20 cellular contexts compared by ENCODE assay signal in the genomic region with DNA sequence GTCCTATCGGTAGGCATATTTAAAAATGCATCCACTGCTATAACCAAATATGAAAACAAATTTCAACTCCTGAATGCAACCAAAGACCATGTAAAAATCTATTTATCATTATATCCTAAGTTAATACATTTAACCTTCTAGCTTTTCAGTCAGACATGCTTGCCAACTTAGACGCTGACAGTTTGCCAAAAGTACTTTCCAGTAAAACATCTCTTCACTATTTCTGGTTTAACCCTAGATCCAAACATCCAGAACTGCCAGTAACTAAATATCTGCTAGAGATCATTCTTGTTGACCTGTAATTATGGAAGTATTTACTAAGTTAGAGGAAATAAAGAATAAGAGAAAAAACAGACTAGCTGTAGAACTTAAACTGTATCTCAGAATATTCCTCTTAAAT.
DNase-seq lines count a peak whose midpoint lies in the region; ATAC-seq, FAIRE-seq and TF ChIP-seq lines count a peak whose summit lies in the region.
"Had no signal": no experiment of that assay in that cellular context is flagged by ENCODE, and none has a peak within 500 bp of the region (broad histone marks: within the 10 kb centered on the region; RNA-seq: fewer than 3 reads in every experiment).

No MANE protein-coding gene starts in this region.

- no peaks in the 10 kb centered on the region for H4K20me1 ChIP-seq in HepG2 (ENCODE audit: insufficient read depth, low read length)

- CTCF ChIA-PET in HepG2 (lab: Yijun Ruan, JAX; ENCODE audit: low intra/inter-chr PET ratio, low total read pairs) = no interaction called here

- H3K9me3 ChIP-seq in liver (ENCODE audit: control insufficient read depth in 4 of 4, low read length in 3 of 4) (no peaks in the 10 kb centered on the region), HepG2 (ENCODE audit: low read length) (no peaks in the 10 kb centered on the region), gastrocnemius medialis (no peaks in the 10 kb centered on the region)
- H3K9me3 ChIP-seq: A549, SK-N-SH had no signal

- BruUV-seq in HepG2 (replicated peaks; lab: Mats Ljungman, UMichigan) = no TSS peak

- 60% methylated on average over 2 of the region's 2 CpGs for WGBS in liver
- 94% methylated on average over 2 of the region's 2 CpGs for WGBS in HepG2 (ENCODE audit: low lambda C conversion rate)

- no peak overlapping the region for H2AFZ ChIP-seq in HepG2 (ENCODE audit: low read length)
- H2AFZ ChIP-seq: GM23338 had no signal

- FAIRE-seq in HepG2 (lab: Jason Lieb, UNC) = no peak
- FAIRE-seq: A549 had no signal

- no peaks in the 10 kb centered on the region for H3K36me3 ChIP-seq in liver (ENCODE audit: control insufficient read depth in 4 of 4, insufficient read depth in 3 of 4, low read depth in 1 of 4, low read length in 3 of 4)
- peaks cover 0 to 4% of the 10 kb centered on the region in 2 experiments; a peak in 2 of 5 replicates for H3K36me3 ChIP-seq in HepG2 (replicated peaks in 1 of 2; ENCODE audit: control insufficient read depth in 1 of 2, insufficient read depth in 2 of 2, low read length in 2 of 2)
- H3K36me3 ChIP-seq in gastrocnemius medialis = no peaks in the 10 kb centered on the region

- DNase-seq in HepG2 (ENCODE audit: low spot score) = no peak
- DNase-seq in astrocyte of the spinal cord (ENCODE audit: low read depth, low spot score) = peak; percentile 25
- peak; percentile 16 for DNase-seq in fibroblast of the conjunctiva (ENCODE audit: low read depth)
- DNase-seq in stromal cell of bone marrow (ENCODE audit: low read depth) = peak; percentile 15
- no peak for DNase-seq in gastrocnemius medialis
- DNase-seq in activated CD4-positive, alpha-beta T cell treated with anti-CD3 and anti-CD28 coated beads, Interleukin-2, amount 50 U/mL, for 4 hours = no peak
- no peak for DNase-seq in AG20443 (ENCODE audit: low spot score)
- DNase-seq: AML-193; DMS153; KG1; NCI-H1048; NCI-H146; NCI-H2081 treated with DMSO at 0.1 percent for 48 hours; NCI-H526; NK-92 treated with Interleukin-12 subunit alpha and Interleukin-12 subunit beta, amount 100 ng/mL, for 24 hours; SHP77; SK-N-SH had no signal

- no peak overlapping the region for H3K4me2 ChIP-seq in HepG2 (ENCODE audit: low read depth, low read length)
- H3K4me2 ChIP-seq: A549, GM23338, SK-N-SH had no signal

- H3K4me1 ChIP-seq in liver (ENCODE audit: control insufficient read depth in 4 of 4, insufficient read depth in 4 of 4, low read length in 3 of 4) (peaks cover 2 to 17% (median 15%) of the 10 kb centered on the region in 4 donors), HepG2 (ENCODE audit: insufficient read depth, low read length) (no peaks in the 10 kb centered on the region), gastrocnemius medialis (peaks cover 16 to 23% of the 10 kb centered on the region in 2 donors)
- H3K4me1 ChIP-seq: A549 had no signal

- in situ Hi-C loops in HepG2 (cut with HindIII; ENCODE audit: extremely low pct_ligation_motif_present, low pct_unique_long_range_greater_than_20kb) = no loop called here
- in situ Hi-C loops in astrocyte of the spinal cord (cut with HindIII; ENCODE audit: low sequenced_read_pairs) = no loop called here
- in situ Hi-C loops in gastrocnemius medialis (cut with MboI; ENCODE audit: low sequenced_read_pairs in 4 of 4) = no loop called here

- no peaks in the 10 kb centered on the region for H3K27me3 ChIP-seq in liver (ENCODE audit: control insufficient read depth in 4 of 4, insufficient read depth in 4 of 4, low read length in 3 of 4)
- H3K27me3 ChIP-seq in HepG2 (ENCODE audit: control insufficient read depth in 1 of 2, insufficient read depth in 2 of 2, low read length in 2 of 2) = no peaks in the 10 kb centered on the region
- no peaks in the 10 kb centered on the region for H3K27me3 ChIP-seq in gastrocnemius medialis

- no peak for TF ChIP-seq POLR2A in HepG2 (IDR thresholded peaks at IDR 0.05; ENCODE audit: insufficient read depth in 1 of 2, low read depth in 2 of 2, low read length in 2 of 2)
- no peak for TF ChIP-seq POLR2A in gastrocnemius medialis (IDR thresholded peaks at IDR 0.05)

- no peak for TF ChIP-seq EP300 in HepG2 (IDR thresholded peaks at IDR 0.05; ENCODE audit: low read depth in 2 of 2, low read length in 2 of 2)
- TF ChIP-seq EP300 in HepG2 (CRISPR knock-in tag; IDR thresholded peaks at IDR 0.05; ENCODE audit: borderline replicate concordance) = no peak

- POLR2A ChIA-PET in HepG2 (lab: Yijun Ruan, JAX) = no interaction called here

- ATAC-seq in HepG2 (no peak), gastrocnemius medialis (no peak)
- ATAC-seq: A549, GM23338 had no signal

- TF ChIP-seq RAD21 in liver (IDR thresholded peaks at IDR 0.05) (no peak), HepG2 (CRISPR knock-in tag; IDR thresholded peaks at IDR 0.05) (no peak)

- intact Hi-C loops in HepG2 (cut with micrococcal nuclease; ENCODE audit: unreplicated experiment) (no loop called here), gastrocnemius medialis (cut with DNase I; ENCODE audit: low total_unique reads) (no loop called here)

- no peak for TF ChIP-seq CTCF in liver (IDR thresholded peaks at IDR 0.05; ENCODE audit: low read depth, low read length, missing input control)
- no peak for TF ChIP-seq CTCF in HepG2 (CRISPR knock-in tag; IDR thresholded peaks at IDR 0.05)
- no peak for TF ChIP-seq CTCF in astrocyte of the spinal cord (IDR thresholded peaks at IDR 0.05; ENCODE audit: low read depth, low read length)
- no peak for TF ChIP-seq CTCF in gastrocnemius medialis (IDR thresholded peaks at IDR 0.05 in 4 of 5, conservative IDR thresholded peaks at IDR 0.05 in 1 of 5)

- H3K4me3 ChIP-seq in liver (ENCODE audit: low read depth in 1 of 3, low read length in 3 of 3) (no peak overlapping the region), HepG2 (replicated peaks in 1 of 3; ENCODE audit: insufficient read depth in 1 of 3, low read depth in 2 of 3, low read length in 3 of 3) (no peak overlapping the region), astrocyte of the spinal cord (ENCODE audit: low read depth, low read length) (no peak overlapping the region), gastrocnemius medialis (no peak overlapping the region)
- H3K4me3 ChIP-seq: A549, GM23338 had no signal

- no peaks in the 10 kb centered on the region for H3K79me2 ChIP-seq in HepG2 (ENCODE audit: insufficient read depth, low read length)

- H3K9ac ChIP-seq in liver (ENCODE audit: low read depth in 1 of 2, low read length in 2 of 2) (no peak overlapping the region), HepG2 (ENCODE audit: insufficient read depth, low read depth, low read length) (no peak overlapping the region)
- H3K9ac ChIP-seq: SK-N-SH had no signal

- H3K27ac ChIP-seq in liver (ENCODE audit: low read depth in 1 of 2, low read length in 2 of 2) = no peak overlapping the region
- H3K27ac ChIP-seq in HepG2 (ENCODE audit: extremely low read length, insufficient read depth, low read length) = no peak overlapping the region
- no peak overlapping the region for H3K27ac ChIP-seq in gastrocnemius medialis
- H3K27ac ChIP-seq: A549 had no signal

TF ChIP-seq in liver, 16 proteins besides CTCF, POLR2A, EP300 and RAD21:
- TF ChIP-seq FOXA1 (IDR thresholded peaks at IDR 0.05) (no peak), NR2F2 (IDR thresholded peaks at IDR 0.05) (peak; percentile 14), TAF1 (conservative IDR thresholded peaks at IDR 0.05) (no peak)

TF ChIP-seq in HepG2, 621 proteins besides CTCF, POLR2A, EP300 and RAD21:
- TF ChIP-seq NBN (conservative IDR thresholded peaks at IDR 0.05) (no peak), ZNF296 (CRISPR knock-in tag; conservative IDR thresholded peaks at IDR 0.05) (no peak)

Comparison
In these comparisons a context has a peak if more than half of its experiments do, and no peak if none do; other contexts are left out.
1. DNase-seq: peak in astrocyte of the spinal cord (single experiment), fibroblast of the conjunctiva (single experiment) and stromal cell of bone marrow (single experiment); none in HepG2 (single experiment), gastrocnemius medialis (0 of 2), activated CD4-positive, alpha-beta T cell treated with anti-CD3 and anti-CD28 coated beads, Interleukin-2, amount 50 U/mL, for 4 hours (0 of 2) and AG20443 (single experiment).